ENCODE assay signal across 7 cellular contexts in genomic region chr12:59149995-59150642, GRCh38.
DNase-seq lines count a peak whose midpoint lies in the region; ATAC-seq and TF ChIP-seq lines count a peak whose summit lies in the region.

No MANE protein-coding gene starts in this region.

- TF ChIP-seq CTCF in GM12801 (IDR thresholded peaks at IDR 0.05; ENCODE audit: extremely low read depth, insufficient read length) = peak; percentile 79
- peak; percentile 75 to 100 (median 99) for TF ChIP-seq CTCF in body of pancreas (IDR thresholded peaks at IDR 0.05)
- TF ChIP-seq CTCF in testis (IDR thresholded peaks at IDR 0.05) = peak; percentile 84 to 97 (median 94)

- WGBS in body of pancreas, 2 donors = 43 to 51% methylated on average over 2 of the region's 2 CpGs
- 62 to 67% methylated on average over 2 of the region's 2 CpGs for WGBS in testis, 2 donors

- H3K36me3 ChIP-seq in body of pancreas (replicated peaks in 1 of 2; ENCODE audit: insufficient read depth in 1 of 2, low read depth in 2 of 2) = no peaks in the 10 kb centered on the region
- H3K36me3 ChIP-seq in testis (ENCODE audit: low read depth, missing control alignments) = no peaks in the 10 kb centered on the region

- DNase-seq in HT-29 (ENCODE audit: low spot score) (peak; percentile 82), NCI-H82 treated with DMSO at 0.1 percent for 48 hours (lab: John Stamatoyannopoulos, UW; ENCODE audit: unreplicated experiment) (peak; percentile 89), body of pancreas (peak in 3 of 4 donors; percentile 11 to 42 (median 16)), iris pigment epithelial cell (ENCODE audit: low read depth) (peak; percentile 81), testis (peak; percentile 36)

- H3K4me1 ChIP-seq in body of pancreas (no peaks in the 10 kb centered on the region), testis (no peaks in the 10 kb centered on the region)

- H3K27ac ChIP-seq in body of pancreas = no peak overlapping the region
- H3K27ac ChIP-seq in testis = no peak overlapping the region

- TF ChIP-seq POLR2A in body of pancreas (IDR thresholded peaks at IDR 0.05) (no peak), testis (IDR thresholded peaks at IDR 0.05) (no peak)

- H3K27me3 ChIP-seq in body of pancreas (no peaks in the 10 kb centered on the region), testis (no peaks in the 10 kb centered on the region)

- intact Hi-C loops in body of pancreas (cut with DNase I) = loop anchor here (5.0 to 10.0 kb wide), 2 partner anchors 613 to 805 kb away; no protein-coding TSS in a partner anchor
- intact Hi-C loops in testis (cut with DNase I; ENCODE audit: low total_unique reads) = loop anchor here (5.0 kb wide), 1 partner anchor 38 kb away; no protein-coding TSS in a partner anchor

- ATAC-seq in GM21717 (IDR thresholded peaks at IDR 0.05; ENCODE audit: unreplicated experiment) = peak; percentile 100
- peak; percentile 97 for ATAC-seq in body of pancreas

- H3K9me3 ChIP-seq in body of pancreas (no peaks in the 10 kb centered on the region), testis (no peaks in the 10 kb centered on the region)

- no peak overlapping the region for H3K4me3 ChIP-seq in body of pancreas
- H3K4me3 ChIP-seq in testis = no peak overlapping the region

Comparison
In these comparisons a context has a peak if more than half of its experiments do, and no peak if none do; other contexts are left out.
1. DNase-seq: peak in every context shown above with its lines; median percentile 89 in NCI-H82 treated with DMSO at 0.1 percent for 48 hours; 82 in HT-29; 81 in iris pigment epithelial cell; 36 in testis; 16 in body of pancreas.